Comparison of ENCODE assay signal across 22 cellular contexts in genomic region chr7:105851064-105851463, GRCh38. TPM values are rescaled to one million over a fixed set of nuclear protein-coding genes. Genes with fewer than 3 reads are reported as not detected.
DNase-seq lines count a peak whose midpoint lies in the region; ATAC-seq and TF ChIP-seq lines count a peak whose summit lies in the region.
"Had no signal": no experiment of that assay in that cellular context is flagged by ENCODE, and none has a peak within 500 bp of the region (broad histone marks: within the 10 kb centered on the region; RNA-seq: fewer than 3 reads in every experiment).

No MANE protein-coding gene starts in this region.

- H3K4me3 ChIP-seq in GM23338: no peak overlapping the region
- H3K4me3 ChIP-seq: SJCRH30 had no signal

- no peaks in the 10 kb centered on the region for H3K9me2 ChIP-seq in GM23338 (ENCODE audit: insufficient read depth)

- no peak overlapping the region for H3K4me3 Mint-ChIP-seq in activated CD8-positive, alpha-beta T cell treated with anti-CD3 and anti-CD28 coated beads, Interleukin-2, amount 10 ng/mL, durations not matched to agents 7 days and 5 days
- no peak overlapping the region for H3K4me3 Mint-ChIP-seq in activated CD8-positive, alpha-beta T cell treated with anti-CD3 and anti-CD28 coated beads for 36 hours
- no peak overlapping the region for H3K4me3 Mint-ChIP-seq in GM23338
- H3K4me3 Mint-ChIP-seq in central memory CD8-positive, alpha-beta T cell: peak overlapping the region; percentile 51
- peak overlapping the region; percentile 12 for H3K4me3 Mint-ChIP-seq in natural killer cell treated with Interleukin-12 subunit alpha and Interleukin-12 subunit beta and Interleukin-15 and Interleukin-18, amount 100 ng/mL, for 72 hours
- H3K4me3 Mint-ChIP-seq: activated T-cell treated with anti-CD3 and anti-CD28 coated beads, Interleukin-2, amount 50 U/mL, for 4 hours; memory B cell; stimulated activated effector memory CD8-positive, alpha-beta T cell treated with anti-CD3 and anti-CD28 coated beads, Interleukin-12 subunit alpha, Interleukin-12 subunit beta, amount 100 ng/mL, for 72 hours had no signal

- POLR2A ChIA-PET in activated CD8-positive, alpha-beta T cell treated with anti-CD3 and anti-CD28 coated beads, Interleukin-2, amount 10 ng/mL, durations not matched to agents 7 days and 5 days (lab: Charles Lee): interaction anchor here (2.4 kb wide), 1 partner anchor 42 kb away, joined by 7 read pairs; no protein-coding TSS in a partner anchor
- POLR2A ChIA-PET in activated CD8-positive, alpha-beta T cell treated with anti-CD3 and anti-CD28 coated beads for 36 hours (lab: Charles Lee): interaction anchor here (0.6 to 1.3 kb wide), 2 partner anchors 10 to 67 kb away, joined by 3 to 4 read pairs; no protein-coding TSS in a partner anchor

- no peaks in the 10 kb centered on the region for H3K27me3 ChIP-seq in GM23338 (ENCODE audit: insufficient read depth)
- H3K27me3 ChIP-seq: BE2C, SJCRH30 had no signal

- peaks cover 52% of the 10 kb centered on the region for H3K4me1 Mint-ChIP-seq in activated CD8-positive, alpha-beta T cell treated with anti-CD3 and anti-CD28 coated beads, Interleukin-2, amount 10 ng/mL, durations not matched to agents 7 days and 5 days (ENCODE audit: low read depth)
- peaks cover 48% of the 10 kb centered on the region for H3K4me1 Mint-ChIP-seq in activated CD8-positive, alpha-beta T cell treated with anti-CD3 and anti-CD28 coated beads for 36 hours (ENCODE audit: low read depth)
- peaks cover 58% of the 10 kb centered on the region for H3K4me1 Mint-ChIP-seq in GM23338
- H3K4me1 Mint-ChIP-seq in central memory CD8-positive, alpha-beta T cell: peaks cover 76% of the 10 kb centered on the region
- H3K4me1 Mint-ChIP-seq in natural killer cell treated with Interleukin-12 subunit alpha and Interleukin-12 subunit beta and Interleukin-15 and Interleukin-18, amount 100 ng/mL, for 72 hours (ENCODE audit: low read depth in 2 of 2): peaks cover 58% of the 10 kb centered on the region in 2 donors

- H3K36me3 ChIP-seq in GM23338 (ENCODE audit: insufficient read depth): no peaks in the 10 kb centered on the region
- H3K36me3 ChIP-seq: BE2C, SJCRH30 had no signal

- no peak overlapping the region for H2AFZ ChIP-seq in GM23338

- 0 out of 2 replicates have a peak overlapping the region, but pooled peaks have one; percentile 29 for H3K4me2 ChIP-seq in GM23338

- CTCF ChIA-PET in activated CD8-positive, alpha-beta T cell treated with anti-CD3 and anti-CD28 coated beads, Interleukin-2, amount 10 ng/mL, durations not matched to agents 7 days and 5 days (lab: Charles Lee): interaction anchor here (0.8 to 3.8 kb wide), 4 partner anchors 43 to 117 kb away, joined by 3 to 10 read pairs (median 4); no protein-coding TSS in a partner anchor
- CTCF ChIA-PET in activated CD8-positive, alpha-beta T cell treated with anti-CD3 and anti-CD28 coated beads for 36 hours (lab: Charles Lee): interaction anchor here (1.1 to 2.8 kb wide), 3 partner anchors 27 to 91 kb away, joined by 3 to 14 read pairs (median 5); partner anchors contain the start of gene ATXN7L1

- TF ChIP-seq CTCF in activated CD8-positive, alpha-beta T cell treated with anti-CD3 and anti-CD28 coated beads for 36 hours (IDR thresholded peaks at IDR 0.05): no peak
- no peak for TF ChIP-seq CTCF in GM23338 (conservative IDR thresholded peaks at IDR 0.05; ENCODE audit: low read depth in 2 of 2)

- peaks cover 63% of the 10 kb centered on the region for H3K79me2 ChIP-seq in GM23338 (replicated peaks; ENCODE audit: insufficient read depth)

- H4K20me1 ChIP-seq in GM23338 (replicated peaks; ENCODE audit: insufficient read depth): no peaks in the 10 kb centered on the region

- no peaks in the 10 kb centered on the region for H3K9me3 Mint-ChIP-seq in activated CD8-positive, alpha-beta T cell treated with anti-CD3 and anti-CD28 coated beads, Interleukin-2, amount 10 ng/mL, durations not matched to agents 7 days and 5 days (ENCODE audit: insufficient read depth)
- H3K9me3 Mint-ChIP-seq in activated CD8-positive, alpha-beta T cell treated with anti-CD3 and anti-CD28 coated beads for 36 hours: no peaks in the 10 kb centered on the region
- no peaks in the 10 kb centered on the region for H3K9me3 Mint-ChIP-seq in GM23338
- H3K9me3 Mint-ChIP-seq in central memory CD8-positive, alpha-beta T cell: peaks cover 9% of the 10 kb centered on the region
- peaks cover 3% of the 10 kb centered on the region for H3K9me3 Mint-ChIP-seq in natural killer cell treated with Interleukin-12 subunit alpha and Interleukin-12 subunit beta and Interleukin-15 and Interleukin-18, amount 100 ng/mL, for 72 hours
- H3K9me3 Mint-ChIP-seq: activated T-cell treated with anti-CD3 and anti-CD28 coated beads, Interleukin-2, amount 50 U/mL, for 4 hours; stimulated activated effector memory CD8-positive, alpha-beta T cell treated with anti-CD3 and anti-CD28 coated beads, Interleukin-12 subunit alpha, Interleukin-12 subunit beta, amount 100 ng/mL, for 72 hours had no signal

- peaks cover 42% of the 10 kb centered on the region for H3K4me1 ChIP-seq in GM23338 (ENCODE audit: insufficient read depth)
- H3K4me1 ChIP-seq: BE2C had no signal

- peaks cover 4% of the 10 kb centered on the region; the same call in 1 of the 2 replicates for H3F3A ChIP-seq in GM23338 (replicated peaks; ENCODE audit: low read depth)

- H3K36me3 Mint-ChIP-seq in activated CD8-positive, alpha-beta T cell treated with anti-CD3 and anti-CD28 coated beads, Interleukin-2, amount 10 ng/mL, durations not matched to agents 7 days and 5 days (ENCODE audit: low read depth): no peaks in the 10 kb centered on the region
- peaks cover 5% of the 10 kb centered on the region for H3K36me3 Mint-ChIP-seq in activated CD8-positive, alpha-beta T cell treated with anti-CD3 and anti-CD28 coated beads for 36 hours (ENCODE audit: low read depth)
- H3K36me3 Mint-ChIP-seq in GM23338 (ENCODE audit: low read depth): peaks cover 16% of the 10 kb centered on the region
- H3K36me3 Mint-ChIP-seq in central memory CD8-positive, alpha-beta T cell (ENCODE audit: insufficient read depth): peaks cover 13% of the 10 kb centered on the region
- no peaks in the 10 kb centered on the region for H3K36me3 Mint-ChIP-seq in natural killer cell treated with Interleukin-12 subunit alpha and Interleukin-12 subunit beta and Interleukin-15 and Interleukin-18, amount 100 ng/mL, for 72 hours
- H3K36me3 Mint-ChIP-seq: memory B cell; stimulated activated effector memory CD8-positive, alpha-beta T cell treated with anti-CD3 and anti-CD28 coated beads, Interleukin-12 subunit alpha, Interleukin-12 subunit beta, amount 100 ng/mL, for 72 hours had no signal

- peaks cover 3% of the 10 kb centered on the region for H3K27me3 Mint-ChIP-seq in activated CD8-positive, alpha-beta T cell treated with anti-CD3 and anti-CD28 coated beads, Interleukin-2, amount 10 ng/mL, durations not matched to agents 7 days and 5 days (ENCODE audit: low read depth)
- H3K27me3 Mint-ChIP-seq in activated CD8-positive, alpha-beta T cell treated with anti-CD3 and anti-CD28 coated beads for 36 hours: no peaks in the 10 kb centered on the region
- peaks cover 2% of the 10 kb centered on the region for H3K27me3 Mint-ChIP-seq in GM23338 (ENCODE audit: insufficient read depth, low read depth, poor library complexity)
- H3K27me3 Mint-ChIP-seq in central memory CD8-positive, alpha-beta T cell: no peaks in the 10 kb centered on the region
- no peaks in the 10 kb centered on the region for H3K27me3 Mint-ChIP-seq in natural killer cell treated with Interleukin-12 subunit alpha and Interleukin-12 subunit beta and Interleukin-15 and Interleukin-18, amount 100 ng/mL, for 72 hours
- H3K27me3 Mint-ChIP-seq: memory B cell had no signal

- peak overlapping the region; percentile 3 for H3K27ac Mint-ChIP-seq in activated CD8-positive, alpha-beta T cell treated with anti-CD3 and anti-CD28 coated beads, Interleukin-2, amount 10 ng/mL, durations not matched to agents 7 days and 5 days
- H3K27ac Mint-ChIP-seq in activated CD8-positive, alpha-beta T cell treated with anti-CD3 and anti-CD28 coated beads for 36 hours: no peak overlapping the region
- H3K27ac Mint-ChIP-seq in GM23338: peak overlapping the region; percentile 27; the same call in 1 of the 2 replicates
- peak overlapping the region; percentile 93 for H3K27ac Mint-ChIP-seq in central memory CD8-positive, alpha-beta T cell (ENCODE audit: low read depth)
- H3K27ac Mint-ChIP-seq in natural killer cell treated with Interleukin-12 subunit alpha and Interleukin-12 subunit beta and Interleukin-15 and Interleukin-18, amount 100 ng/mL, for 72 hours: peak overlapping the region; percentile 1 to 42
- H3K27ac Mint-ChIP-seq: memory B cell had no signal

- no peak for ATAC-seq in activated CD8-positive, alpha-beta T cell treated with anti-CD3 and anti-CD28 coated beads, Interleukin-2, amount 10 ng/mL, durations not matched to agents 7 days and 5 days
- no peak for ATAC-seq in activated CD8-positive, alpha-beta T cell treated with anti-CD3 and anti-CD28 coated beads for 36 hours
- ATAC-seq in GM23338: no peak
- no peak for ATAC-seq in central memory CD8-positive, alpha-beta T cell (replicated peaks; ENCODE audit: extremely low read depth, poor library complexity, severe bottlenecking)
- ATAC-seq in natural killer cell treated with Interleukin-12 subunit alpha and Interleukin-12 subunit beta and Interleukin-15 and Interleukin-18, amount 100 ng/mL, for 72 hours: no peak
- no peak for ATAC-seq in GM19351 (IDR thresholded peaks at IDR 0.05; ENCODE audit: unreplicated experiment)
- ATAC-seq: activated naive CD4-positive, alpha-beta T cell treated with anti-CD3 and anti-CD28 coated beads, Interleukin-2, amount 50 U/mL, for 72 hours; activated T-cell treated with anti-CD3 and anti-CD28 coated beads, Interleukin-2, amount 50 U/mL, for 4 hours; HCT116; stimulated activated effector memory CD8-positive, alpha-beta T cell treated with anti-CD3 and anti-CD28 coated beads, Interleukin-12 subunit alpha, Interleukin-12 subunit beta, amount 100 ng/mL, for 72 hours had no signal

- no peak overlapping the region for H3K27ac ChIP-seq in GM23338 (ENCODE audit: low read depth)

- DNase-seq in activated CD8-positive, alpha-beta T cell treated with anti-CD3 and anti-CD28 coated beads, Interleukin-2, amount 10 ng/mL, durations not matched to agents 7 days and 5 days: no peak
- DNase-seq in activated CD8-positive, alpha-beta T cell treated with anti-CD3 and anti-CD28 coated beads for 36 hours: no peak
- DNase-seq in GM23338 (ENCODE audit: low spot score) (no peak), GOT3 (lab: John Stamatoyannopoulos, UW) (no peak), NAMALWA (ENCODE audit: low spot score) (no peak)
- DNase-seq in central memory CD8-positive, alpha-beta T cell (ENCODE audit: low spot score in 2 of 2): no peak
- DNase-seq in natural killer cell treated with Interleukin-12 subunit alpha and Interleukin-12 subunit beta and Interleukin-15 and Interleukin-18, amount 100 ng/mL, for 72 hours (ENCODE audit: low spot score): no peak
- DNase-seq: activated CD4-positive, alpha-beta T cell treated with anti-CD3 and anti-CD28 coated beads, Interleukin-2, amount 50 U/mL, for 4 hours; activated T-cell treated with anti-CD3 and anti-CD28 coated beads, Interleukin-2, amount 50 U/mL, for 4 hours; BE2C; caudate nucleus; NCI-H1105 treated with DMSO at 0.1 percent for 48 hours; NCI-H2029 treated with DMSO at 0.1 percent for 48 hours; NCI-H226; NCI-H748 treated with DMSO at 0.1 percent for 48 hours; retina; SJCRH30 had no signal

- intact Hi-C loops in activated CD8-positive, alpha-beta T cell treated with anti-CD3 and anti-CD28 coated beads for 36 hours (cut with micrococcal nuclease): no loop called here

RNA-seq across cellular contexts. Expression of gene ATXN7L1, which starts 25.3 kb away (rescaled TPM):
- total RNA-seq in activated CD8-positive, alpha-beta T cell treated with anti-CD3 and anti-CD28 coated beads, Interleukin-2, amount 10 ng/mL, durations not matched to agents 7 days and 5 days: 1 to 10 TPM; 3.5 to 5.0 TPM
- total RNA-seq in activated CD8-positive, alpha-beta T cell treated with anti-CD3 and anti-CD28 coated beads for 36 hours: 1 to 10 TPM; 4.8 to 5.3 TPM
- 19.4 and 29.8 TPM in 2 replicates for total RNA-seq in GM23338 (2014; rRNA removed; shearing (Covaris generic))
- 20.6 and 22.8 TPM in 2 replicates for polyA plus RNA-seq in GM23338 (2016; fragmentation: Nextera tagmentation; extraction: Ambion mirVana)
- total RNA-seq in natural killer cell treated with Interleukin-12 subunit alpha and Interleukin-12 subunit beta and Interleukin-15 and Interleukin-18, amount 100 ng/mL, for 72 hours: 1 to 10 TPM; 3.6 to 5.4 TPM

Comparison
In these comparisons a context has a peak if more than half of its experiments do, and no peak if none do; other contexts are left out.
1. H3K4me3 Mint-ChIP-seq: peak in central memory CD8-positive, alpha-beta T cell (single experiment) and natural killer cell treated with Interleukin-12 subunit alpha and Interleukin-12 subunit beta and Interleukin-15 and Interleukin-18, amount 100 ng/mL, for 72 hours (single experiment); none in activated CD8-positive, alpha-beta T cell treated with anti-CD3 and anti-CD28 coated beads, Interleukin-2, amount 10 ng/mL, durations not matched to agents 7 days and 5 days (single experiment), activated CD8-positive, alpha-beta T cell treated with anti-CD3 and anti-CD28 coated beads for 36 hours (single experiment) and GM23338 (single experiment).